18 cellular contexts compared by ENCODE assay signal in genomic region chr11:34962034-34962433, GRCh38. TPM values are rescaled to one million over a fixed set of nuclear protein-coding genes. Genes with fewer than 3 reads are reported as not detected.
A peak's percentile ranks its signal among the peaks of the same experiment; 100 is the strongest.
DNase-seq lines count a peak whose midpoint lies in the region; ATAC-seq, FAIRE-seq and TF ChIP-seq lines count a peak whose summit lies in the region.
"Had no signal": no experiment of that assay in that cellular context is flagged by ENCODE, and none has a peak within 500 bp of the region (broad histone marks: within the 10 kb centered on the region; RNA-seq: fewer than 3 reads in every experiment).

No MANE protein-coding gene starts in this region.

- CTCF ChIA-PET in Panc1 (lab: Charles Lee) = no interaction called here

- H3K4me3 ChIP-seq in Panc1 (ENCODE audit: low read depth in 2 of 2, low read length in 2 of 2) = no peak overlapping the region
- H3K4me3 ChIP-seq: HAP-1 had no signal

- H3K27me3 ChIP-seq in Panc1 (ENCODE audit: control insufficient read depth, insufficient read depth, low read length) = no peaks in the 10 kb centered on the region

- no peaks in the 10 kb centered on the region for H3K9me3 ChIP-seq in Panc1 (ENCODE audit: control insufficient read depth, insufficient read depth, low read depth, low read length)
- H3K9me3 ChIP-seq: HAP-1 had no signal

- ATAC-seq in Panc1 (no peak), GM19395 (IDR thresholded peaks at IDR 0.05; ENCODE audit: unreplicated experiment) (no peak)

- FAIRE-seq in D721Med (lab: Jason Lieb, UNC) (peak; percentile 81), GM12892 (lab: Jason Lieb, UNC) (peak; percentile 71)
- FAIRE-seq: G401.6, GM19239, H54 had no signal

- in situ Hi-C loops in Panc1 (cut with HindIII; ENCODE audit: low pct_unique_long_range_greater_than_20kb, low sequenced_read_pairs) = no loop called here

- H3K4me1 ChIP-seq in Panc1 (ENCODE audit: control insufficient read depth, insufficient read depth, low read length) = peaks cover 6% of the 10 kb centered on the region

- TF ChIP-seq CTCF in D721Med (IDR thresholded peaks at IDR 0.05; ENCODE audit: insufficient read depth, missing control alignments) (no peak), Panc1 (IDR thresholded peaks at IDR 0.05) (no peak)

- peaks cover 12% of the 10 kb centered on the region; the same call in 1 of the 2 replicates for H3K36me3 ChIP-seq in Panc1 (ENCODE audit: control insufficient read depth, insufficient read depth, low read length)

- TSS peak; percentile 21 for BruUV-seq in Panc1 (replicated peaks; lab: Mats Ljungman, UMichigan)

- TF ChIP-seq POLR2A in GM12892 (IDR thresholded peaks at IDR 0.05; ENCODE audit: low read depth, low read length) = no peak

- intact Hi-C loops in Panc1 (cut with micrococcal nuclease; ENCODE audit: unreplicated experiment) = no loop called here

- DNase-seq in D721Med (ENCODE audit: insufficient read length, low spot score) = no peak
- no peak for DNase-seq in GM12892 (ENCODE audit: insufficient read length)
- DNase-seq in Panc1 (ENCODE audit: low read depth, low spot score) = no peak
- no peak for DNase-seq in activated naive CD4-positive, alpha-beta T cell (lab: John Stamatoyannopoulos, UW)
- DNase-seq in mesenteric fat pad (ENCODE audit: low spot score) = no peak
- DNase-seq: C1 segment of cervical spinal cord; Calu3; CD4-positive, alpha-beta memory T cell; COR-L47; DMS153; DND-41; GOT3; HFFc6 had no signal

- H3K27ac ChIP-seq in Panc1 (ENCODE audit: low read length) = peak overlapping the region; percentile 71

- POLR2A ChIA-PET in Panc1 (lab: Charles Lee) = no interaction called here

RNA-seq across cellular contexts. Expression of gene PDHX, which starts 45.6 kb away (rescaled TPM):
- polyA plus RNA-seq in GM12892 (2012; ENCODE audit: missing spikeins) = 22.0 TPM
- 63.0 TPM for total RNA-seq in Panc1 (2021; ENCODE audit: unreplicated experiment)
- 35.1 TPM for polyA plus RNA-seq in Panc1 (2012; ENCODE audit: insufficient read length)
- 57.9 TPM for total RNA-seq in mesenteric fat pad

RNA-seq across cellular contexts. Expression of gene APIP, which starts 45.9 kb away (rescaled TPM):
- polyA plus RNA-seq in GM12892 (2012; ENCODE audit: missing spikeins) = 45.3 TPM
- total RNA-seq in Panc1 (2021; ENCODE audit: unreplicated experiment) = 42.6 TPM
- 25.5 TPM for polyA plus RNA-seq in Panc1 (2012; ENCODE audit: insufficient read length)
- 56.4 TPM for total RNA-seq in mesenteric fat pad
